Comparison of ENCODE assay signal across 1 cellular context in the genomic region with DNA sequence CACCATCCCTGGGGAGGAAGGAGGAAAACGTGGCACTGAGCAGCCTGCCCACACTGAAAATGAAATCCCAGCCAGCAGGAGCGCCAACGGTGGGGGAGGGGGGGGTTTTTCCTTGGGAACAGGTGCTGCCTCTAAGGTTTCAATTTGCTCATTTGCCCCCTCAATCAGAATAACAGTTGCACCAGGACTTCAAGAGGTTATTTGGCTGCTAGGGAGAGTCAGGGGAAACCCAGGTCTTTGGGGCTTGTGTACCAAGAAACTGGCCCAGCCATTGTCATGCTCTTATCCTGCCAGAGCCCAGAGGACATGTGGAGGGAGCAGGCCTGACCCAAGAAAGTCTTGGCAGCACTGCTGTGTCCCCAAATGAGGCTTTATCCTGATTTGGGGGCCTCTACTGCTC.
TF ChIP-seq lines count a peak whose summit lies in the region.

No MANE protein-coding gene starts in this region.

TF ChIP-seq in GM23338, 12 proteins besides CTCF, POLR2A, EP300 and RAD21 (continued from another document):
- TF ChIP-seq, protein P1, sequence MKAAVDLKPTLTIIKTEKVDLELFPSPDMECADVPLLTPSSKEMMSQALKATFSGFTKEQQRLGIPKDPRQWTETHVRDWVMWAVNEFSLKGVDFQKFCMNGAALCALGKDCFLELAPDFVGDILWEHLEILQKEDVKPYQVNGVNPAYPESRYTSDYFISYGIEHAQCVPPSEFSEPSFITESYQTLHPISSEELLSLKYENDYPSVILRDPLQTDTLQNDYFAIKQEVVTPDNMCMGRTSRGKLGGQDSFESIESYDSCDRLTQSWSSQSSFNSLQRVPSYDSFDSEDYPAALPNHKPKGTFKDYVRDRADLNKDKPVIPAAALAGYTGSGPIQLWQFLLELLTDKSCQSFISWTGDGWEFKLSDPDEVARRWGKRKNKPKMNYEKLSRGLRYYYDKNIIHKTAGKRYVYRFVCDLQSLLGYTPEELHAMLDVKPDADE (IDR thresholded peaks at IDR 0.05) = no peak
- TF ChIP-seq EZH2phosphoT487 (IDR thresholded peaks at IDR 0.05; ENCODE audit: unreplicated experiment) = no peak
- TF ChIP-seq EZH2 (IDR thresholded peaks at IDR 0.05; ENCODE audit: low read depth, unreplicated experiment) = no peak
- TF ChIP-seq, protein P2, sequence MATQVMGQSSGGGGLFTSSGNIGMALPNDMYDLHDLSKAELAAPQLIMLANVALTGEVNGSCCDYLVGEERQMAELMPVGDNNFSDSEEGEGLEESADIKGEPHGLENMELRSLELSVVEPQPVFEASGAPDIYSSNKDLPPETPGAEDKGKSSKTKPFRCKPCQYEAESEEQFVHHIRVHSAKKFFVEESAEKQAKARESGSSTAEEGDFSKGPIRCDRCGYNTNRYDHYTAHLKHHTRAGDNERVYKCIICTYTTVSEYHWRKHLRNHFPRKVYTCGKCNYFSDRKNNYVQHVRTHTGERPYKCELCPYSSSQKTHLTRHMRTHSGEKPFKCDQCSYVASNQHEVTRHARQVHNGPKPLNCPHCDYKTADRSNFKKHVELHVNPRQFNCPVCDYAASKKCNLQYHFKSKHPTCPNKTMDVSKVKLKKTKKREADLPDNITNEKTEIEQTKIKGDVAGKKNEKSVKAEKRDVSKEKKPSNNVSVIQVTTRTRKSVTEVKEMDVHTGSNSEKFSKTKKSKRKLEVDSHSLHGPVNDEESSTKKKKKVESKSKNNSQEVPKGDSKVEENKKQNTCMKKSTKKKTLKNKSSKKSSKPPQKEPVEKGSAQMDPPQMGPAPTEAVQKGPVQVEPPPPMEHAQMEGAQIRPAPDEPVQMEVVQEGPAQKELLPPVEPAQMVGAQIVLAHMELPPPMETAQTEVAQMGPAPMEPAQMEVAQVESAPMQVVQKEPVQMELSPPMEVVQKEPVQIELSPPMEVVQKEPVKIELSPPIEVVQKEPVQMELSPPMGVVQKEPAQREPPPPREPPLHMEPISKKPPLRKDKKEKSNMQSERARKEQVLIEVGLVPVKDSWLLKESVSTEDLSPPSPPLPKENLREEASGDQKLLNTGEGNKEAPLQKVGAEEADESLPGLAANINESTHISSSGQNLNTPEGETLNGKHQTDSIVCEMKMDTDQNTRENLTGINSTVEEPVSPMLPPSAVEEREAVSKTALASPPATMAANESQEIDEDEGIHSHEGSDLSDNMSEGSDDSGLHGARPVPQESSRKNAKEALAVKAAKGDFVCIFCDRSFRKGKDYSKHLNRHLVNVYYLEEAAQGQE (IDR thresholded peaks at IDR 0.05; ENCODE audit: unreplicated experiment) = no peak
- no peak for TF ChIP-seq NANOG (IDR thresholded peaks at IDR 0.05; ENCODE audit: borderline replicate concordance)
- no peak for TF ChIP-seq ZNF331 (CRISPR knock-in tag; IDR thresholded peaks at IDR 0.05; ENCODE audit: low read depth)
- TF ChIP-seq JUNB (IDR thresholded peaks at IDR 0.05; ENCODE audit: unreplicated experiment) = no peak
- TF ChIP-seq POLR2AphosphoS5 (IDR thresholded peaks at IDR 0.05; ENCODE audit: low read depth) = no peak
- TF ChIP-seq ZNF114 (CRISPR knock-in tag; IDR thresholded peaks at IDR 0.05) = no peak
- TF ChIP-seq CREB1 (CRISPR knock-in tag; IDR thresholded peaks at IDR 0.05; ENCODE audit: low read depth) = no peak
